In genomic region chr14:91810699-91811098, GRCh38 we compare ENCODE assay signal across 34 cellular contexts.
"Had no signal": no experiment of that assay in that cellular context is flagged by ENCODE, and none has a peak within 500 bp of the region (broad histone marks: within the 10 kb centered on the region; RNA-seq: fewer than 3 reads in every experiment).

No MANE protein-coding gene starts in this region.

- H3K4me3 Mint-ChIP-seq: activated B cell treated with CpG ODN at 0.5 μM for 24 hours; activated CD4-positive, alpha-beta memory T cell treated with anti-CD3 and anti-CD28 coated beads for 36 hours; activated CD4-positive, alpha-beta T cell treated with anti-CD3 and anti-CD28 coated beads, Interleukin-2, amount 10 ng/mL, durations not matched to agents 24 days and 14 days; activated CD8-positive, alpha-beta T cell treated with anti-CD3 and anti-CD28 coated beads for 36 hours; activated naive CD4-positive, alpha-beta T cell treated with anti-CD3 and anti-CD28 coated beads, Interleukin-2, amount 10 ng/mL, durations not matched to agents 7 days and 5 days; activated naive CD8-positive, alpha-beta T cell treated with anti-CD3 and anti-CD28 coated beads, Interleukin-2, amount 10 ng/mL, durations not matched to agents 7 days and 5 days; activated T-helper 1 cell treated with anti-CD3 and anti-CD28 coated beads, Interleukin-12 subunit alpha, Interleukin-12 subunit beta, Interleukin-2, Interleukin-4 antibody, amounts not matched to agents 30 ng/mL and 10 ng/mL and 1 ng/mL, durations not matched to agents 14 hours and 24 hours and 36 hours; activated T-helper 17 cell treated with anti-CD3 and anti-CD28 coated beads, Interleukin-2, amount 50 U/mL, for 72 hours; T-helper 1 cell treated with Interleukin-12 subunit alpha and Interleukin-12 subunit beta and Interleukin-4 antibody, amounts not matched to agents 30 μg/mL and 1 μg/mL, for 36 hours; T-helper 2 cell treated with Interferon-gamma antibody and Interleukin-4, amounts not matched to agents 5 μg/mL and 100 μg/mL, for 36 hours had no signal

- ATAC-seq: activated CD8-positive, alpha-beta T cell treated with anti-CD3 and anti-CD28 coated beads for 36 hours; activated naive CD4-positive, alpha-beta T cell treated with anti-CD3 and anti-CD28 coated beads, Interleukin-2, amount 50 U/mL, for 72 hours; activated T-helper 17 cell treated with anti-CD3 and anti-CD28 coated beads, Interleukin-2, amount 50 U/mL, for 72 hours; body of pancreas had no signal

- FAIRE-seq: astrocyte, TTC549 had no signal

- DNase-seq: activated B cell treated with CpG ODN at 0.5 μM for 24 hours; activated CD4-positive, alpha-beta memory T cell treated with anti-CD3 and anti-CD28 coated beads for 36 hours; activated CD4-positive, alpha-beta T cell treated with anti-CD3 and anti-CD28 coated beads for 4 hours; activated CD4-positive, alpha-beta T cell treated with anti-CD3 and anti-CD28 coated beads, Interleukin-2, amount 10 ng/mL, durations not matched to agents 24 days and 14 days; activated CD4-positive, alpha-beta T cell treated with anti-CD3 and anti-CD28 coated beads, Interleukin-2, amount 50 U/mL, for 1 hour; activated CD4-positive, alpha-beta T cell treated with anti-CD3 and anti-CD28 coated beads, Interleukin-2, amount 50 U/mL, for 4 hours; activated CD4-positive, CD25-positive, alpha-beta regulatory T cell treated with anti-CD3 and anti-CD28 coated beads, Interleukin-2, amount 50 U/mL, for 72 hours; activated CD8-positive, alpha-beta memory T cell treated with anti-CD3 and anti-CD28 coated beads, Interleukin-2, amount 50 U/mL, for 4 hours; activated CD8-positive, alpha-beta T cell treated with anti-CD3 and anti-CD28 coated beads for 36 hours; activated effector memory CD4-positive, alpha-beta T cell treated with anti-CD3 and anti-CD28 coated beads, Interleukin-2, amount 50 U/mL, for 16 hours; activated gamma-delta T cell treated with Interleukin-2 at 50 U/mL for 16 hours; activated naive CD4-positive, alpha-beta T cell; activated naive CD4-positive, alpha-beta T cell treated with anti-CD3 and anti-CD28 coated beads, Interleukin-2, amount 10 ng/mL, durations not matched to agents 7 days and 5 days; activated naive CD8-positive, alpha-beta T cell treated with anti-CD3 and anti-CD28 coated beads, Interleukin-2, amount 10 ng/mL, durations not matched to agents 7 days and 5 days; activated T-cell treated with anti-CD3 and anti-CD28 coated beads for 4 hours; activated T-cell treated with anti-CD3 and anti-CD28 coated beads, Interleukin-2, amount 50 U/mL, for 1 hour; activated T-cell treated with anti-CD3 and anti-CD28 coated beads, Interleukin-2, amount 50 U/mL, for 48 hours; adrenal gland; amniotic stem cell; aorta; body of pancreas; brain microvascular endothelial cell; central memory CD4-positive, alpha-beta T cell; cerebellar nuclear complex; T-helper 1 cell; T-helper 2 cell; T-helper 9 cell had no signal

- H3K27me3 Mint-ChIP-seq: activated CD4-positive, alpha-beta memory T cell treated with anti-CD3 and anti-CD28 coated beads for 36 hours; activated CD4-positive, alpha-beta T cell treated with anti-CD3 and anti-CD28 coated beads, Interleukin-2, amount 10 ng/mL, durations not matched to agents 24 days and 14 days; activated CD8-positive, alpha-beta T cell treated with anti-CD3 and anti-CD28 coated beads for 36 hours; activated naive CD4-positive, alpha-beta T cell treated with anti-CD3 and anti-CD28 coated beads, Interleukin-2, amount 10 ng/mL, durations not matched to agents 7 days and 5 days; activated naive CD8-positive, alpha-beta T cell treated with anti-CD3 and anti-CD28 coated beads, Interleukin-2, amount 10 ng/mL, durations not matched to agents 7 days and 5 days; activated T-helper 17 cell treated with anti-CD3 and anti-CD28 coated beads, Interleukin-2, amount 50 U/mL, for 72 hours had no signal

- H3K4me1 Mint-ChIP-seq: activated B cell treated with CpG ODN at 0.5 μM for 24 hours had no signal

- H3K27ac Mint-ChIP-seq: activated B cell treated with CpG ODN at 0.5 μM for 24 hours; activated CD4-positive, alpha-beta memory T cell treated with anti-CD3 and anti-CD28 coated beads for 36 hours; activated CD4-positive, alpha-beta T cell treated with anti-CD3 and anti-CD28 coated beads, Interleukin-2, amount 10 ng/mL, durations not matched to agents 24 days and 14 days; activated CD8-positive, alpha-beta T cell treated with anti-CD3 and anti-CD28 coated beads for 36 hours; activated naive CD4-positive, alpha-beta T cell treated with anti-CD3 and anti-CD28 coated beads, Interleukin-2, amount 10 ng/mL, durations not matched to agents 7 days and 5 days; activated naive CD4-positive, alpha-beta T cell treated with anti-CD3 and anti-CD28 coated beads, Interleukin-2, amount 50 U/mL, for 72 hours; activated T-helper 1 cell treated with anti-CD3 and anti-CD28 coated beads, Interleukin-12 subunit alpha, Interleukin-12 subunit beta, Interleukin-2, Interleukin-4 antibody, amounts not matched to agents 30 ng/mL and 10 ng/mL and 1 ng/mL, durations not matched to agents 14 hours and 24 hours and 36 hours; activated T-helper 17 cell treated with anti-CD3 and anti-CD28 coated beads, Interleukin-2, amount 50 U/mL, for 72 hours; T-helper 1 cell treated with Interleukin-12 subunit alpha and Interleukin-12 subunit beta and Interleukin-4 antibody, amounts not matched to agents 30 μg/mL and 1 μg/mL, for 36 hours; T-helper 2 cell treated with Interferon-gamma antibody and Interleukin-4, amounts not matched to agents 5 μg/mL and 100 μg/mL, for 36 hours had no signal
